ENCODE assay signal across 13 cellular contexts in genomic region chr6:151289399-151290007, GRCh38. TPM values are rescaled to one million over a fixed set of nuclear protein-coding genes. Genes with fewer than 3 reads are reported as not detected.
DNase-seq lines count a peak whose midpoint lies in the region; ATAC-seq, FAIRE-seq and TF ChIP-seq lines count a peak whose summit lies in the region.
"Had no signal": no experiment of that assay in that cellular context is flagged by ENCODE, and none has a peak within 500 bp of the region (broad histone marks: within the 10 kb centered on the region; RNA-seq: fewer than 3 reads in every experiment).

No MANE protein-coding gene starts in this region.

- 23% methylated on average over 2 of the region's 2 CpGs for WGBS in GM12878 (ENCODE audit: insufficient coverage, insufficient replicate concordance, low lambda C conversion rate, missing lambda C conversion rate)

- SMC1A ChIA-PET in GM12878 (lab: Charles Lee; ENCODE audit: uncharacterized antibody, unreplicated experiment) = interaction anchor here (0.6 to 1.0 kb wide), 2 partner anchors 61 to 275 kb away, joined by 3 read pairs; no protein-coding TSS in a partner anchor

- H3K27ac ChIP-seq in GM12878 (ENCODE audit: control insufficient read depth, insufficient read depth) (no peak overlapping the region), rectal smooth muscle tissue (ENCODE audit: low read depth, low read length) (peak overlapping the region; percentile 94)
- H3K27ac ChIP-seq: 22Rv1, lower lobe of right lung had no signal

- H3K36me3 ChIP-seq in GM12878 (ENCODE audit: control insufficient read depth in 2 of 2, insufficient read depth in 2 of 2, low read length in 1 of 2) = no peaks in the 10 kb centered on the region
- H3K36me3 ChIP-seq in rectal smooth muscle tissue (ENCODE audit: control insufficient read depth, insufficient read depth, low read length) = no peaks in the 10 kb centered on the region
- H3K36me3 ChIP-seq: lower lobe of right lung had no signal

- H3K4me1 ChIP-seq in GM12878 (ENCODE audit: control insufficient read depth, insufficient read depth, low read length) (peaks cover 6% of the 10 kb centered on the region; the same call in 1 of the 2 replicates), rectal smooth muscle tissue (ENCODE audit: control insufficient read depth, insufficient read depth, low read length) (peaks cover 60% of the 10 kb centered on the region)

- BruUV-seq in GM12878 (replicated peaks; lab: Mats Ljungman, UMichigan) = no TSS peak

- TF ChIP-seq RAD21 in GM12878 (IDR thresholded peaks at IDR 0.05; ENCODE audit: insufficient read depth, low read depth, low read length) = no peak

- H3K9me3 ChIP-seq in GM12878 (replicated peaks; ENCODE audit: control insufficient read depth, insufficient read depth, low read length) = no peaks in the 10 kb centered on the region; the same call in 2 of the 3 replicates
- H3K9me3 ChIP-seq: lower lobe of right lung had no signal

- H3K27me3 ChIP-seq in GM12878 (replicated peaks in 1 of 2; ENCODE audit: control insufficient read depth in 2 of 2, insufficient read depth in 2 of 2, low read length in 1 of 2) = peaks cover 2 to 3% of the 10 kb centered on the region in 2 experiments; a peak in 2 of 4 replicates
- H3K27me3 ChIP-seq in rectal smooth muscle tissue (ENCODE audit: control insufficient read depth, insufficient read depth, low read length) = no peaks in the 10 kb centered on the region

- RAD21 ChIA-PET in GM12878 (lab: Charles Lee; ENCODE audit: unreplicated experiment) = no interaction called here

- TF ChIP-seq CTCF in GM12878 (IDR thresholded peaks at IDR 0.05 in 2 of 3, conservative IDR thresholded peaks at IDR 0.05 in 1 of 3; ENCODE audit: control insufficient read depth in 2 of 3, extremely low read depth in 1 of 3, insufficient read depth in 1 of 3, low read depth in 3 of 3, low read length in 3 of 3) = no peak

- TF ChIP-seq EP300 in GM12878 (IDR thresholded peaks at IDR 0.05; ENCODE audit: borderline replicate concordance in 1 of 2, control insufficient read depth in 1 of 2, low read depth in 2 of 2, low read length in 2 of 2) = no peak

- H2AFZ ChIP-seq in GM12878 (ENCODE audit: control insufficient read depth, low read depth, low read length) = no peak overlapping the region

- intact Hi-C loops in GM12878 (cut with micrococcal nuclease; ENCODE audit: unreplicated experiment) = no loop called here

- H3K4me2 ChIP-seq in GM12878 (ENCODE audit: control insufficient read depth, insufficient read depth) = no peak overlapping the region

- peak; percentile 24 for DNase-seq in SIG-M5 treated with dmso at 0.1 percent for 504 hours (lab: John Stamatoyannopoulos, UW; ENCODE audit: unreplicated experiment)
- no peak for DNase-seq in SIG-M5 (lab: John Stamatoyannopoulos, UW)
- peak; percentile 94 for DNase-seq in MV-4-11 (lab: John Stamatoyannopoulos, UW)
- DNase-seq in GM12878 (ENCODE audit: low read depth, low spot score) = no peak
- DNase-seq in NCI-H446 treated with DMSO at 0.1 percent for 48 hours (lab: John Stamatoyannopoulos, UW) = no peak
- DNase-seq in occipital lobe (lab: John Stamatoyannopoulos, UW) = no peak
- DNase-seq in GDM1 (lab: John Stamatoyannopoulos, UW) = no peak
- DNase-seq: anterior cingulate cortex, dermis blood vessel endothelial cell, lower lobe of right lung, SHP77 had no signal

- no peak for TF ChIP-seq POLR2A in GM12878 (IDR thresholded peaks at IDR 0.05; ENCODE audit: low read depth, low read length)

- FAIRE-seq in GM12878 (lab: Jason Lieb, UNC) = no peak

- POLR2A ChIA-PET in GM12878 (lab: Charles Lee) = interaction anchor here (0.6 kb wide), 1 partner anchor 187 kb away, joined by 4 read pairs; no protein-coding TSS in a partner anchor

- in situ Hi-C loops in GM12878 (cut with MboI) = no loop called here

- no peaks in the 10 kb centered on the region for H3K79me2 ChIP-seq in GM12878 (ENCODE audit: control insufficient read depth, insufficient read depth, low read length)

- H3K4me3 ChIP-seq in GM12878 = no peak overlapping the region
- no peak overlapping the region for H3K4me3 ChIP-seq in rectal smooth muscle tissue (ENCODE audit: low read length)
- H3K4me3 ChIP-seq: lower lobe of right lung had no signal

- H3K9ac ChIP-seq in GM12878 (ENCODE audit: control insufficient read depth, insufficient read depth, low read length) (no peak overlapping the region), rectal smooth muscle tissue (ENCODE audit: low read length) (no peak overlapping the region)

- ATAC-seq in GM12878 = no peak
- ATAC-seq: lower lobe of right lung had no signal

- CTCF ChIA-PET in GM12878 (lab: Yijun Ruan, JAX) = interaction anchor here (0.9 to 1.1 kb wide), 2 partner anchors 35 to 123 kb away, joined by 3 to 5 read pairs; no protein-coding TSS in a partner anchor

- no peaks in the 10 kb centered on the region; the same call in 1 of the 2 replicates for H4K20me1 ChIP-seq in GM12878 (ENCODE audit: control insufficient read depth, insufficient read depth)

TF ChIP-seq in GM12878, 131 proteins besides CTCF, POLR2A, EP300 and RAD21:
- peak; percentile 64 for TF ChIP-seq RUNX3 (IDR thresholded peaks at IDR 0.05; ENCODE audit: low read length)
- TF ChIP-seq NFIC (IDR thresholded peaks at IDR 0.05; ENCODE audit: low read depth, low read length) = no peak

RNA-seq across cellular contexts. Expression of gene AKAP12, which starts 49.7 kb away (rescaled TPM):
- 0.15 and 0.44 TPM in 2 replicates for total RNA-seq in GM12878 (2013; cell fraction: nucleolus; rRNA removed)
- total RNA-seq in GM12878 (2014; rRNA removed) (under 0.01 TPM in 1 of 2 replicates, not detected in the other), GM12878 (2014; rRNA removed; fragmentation: Illumina TruSeq; extraction: Trizol) (not detected in 2 replicates), GM12878 (2021) (0.35 and 0.72 TPM in 2 replicates), occipital lobe (42.9 TPM)
- not detected for polyA plus RNA-seq in GM12878 (2011; ENCODE audit: low read depth)
- polyA plus RNA-seq in GM12878 (2011; rRNA removed) (0.01 TPM in 2 replicates), GM12878 (2014; fragmentation: Illumina TruSeq; extraction: Trizol) (0.01 TPM in 1 of 2 replicates, not detected in the other), GM12878 (2014; fragmentation: Nextera tagmentation; extraction: Ambion mirVana) (under 1 TPM in 1 of 2 experiments, not detected in 1; under 0.01 TPM), GM12878 (2014; rRNA removed) (not detected in 2 replicates), GM12878 (2016; fragmentation: Nextera tagmentation; extraction: Ambion mirVana) (under 1 TPM; 0.10 to 0.11 TPM)
- polyA plus RNA-seq in GM12878 (2011; cell fraction: cytosol; rRNA removed) = 0.01 and 0.02 TPM in 2 replicates
- polyA plus RNA-seq in GM12878 (2011; cell fraction: nucleus; rRNA removed) = 0.09 TPM in 2 replicates
- 0.04 and 0.11 TPM in 2 replicates for polyA plus RNA-seq in GM12878 (2012)
- not detected in 2 replicates for polyA minus RNA-seq in GM12878 (2011; rRNA and poly(A)+ RNA removed)
- polyA minus RNA-seq in GM12878 (2011; cell fraction: cytosol; rRNA and poly(A)+ RNA removed) = not detected in 2 replicates
- polyA minus RNA-seq in GM12878 (2011; cell fraction: nucleus; rRNA and poly(A)+ RNA removed) = not detected in 2 replicates

Comparison
In these comparisons a context has a peak if more than half of its experiments do, and no peak if none do; other contexts are left out.
1. DNase-seq: peak in SIG-M5 treated with dmso at 0.1 percent for 504 hours (single experiment) and MV-4-11 (single experiment); none in SIG-M5 (single experiment), GM12878 (single experiment), NCI-H446 treated with DMSO at 0.1 percent for 48 hours (single experiment), occipital lobe (single experiment) and GDM1 (single experiment).
2. RNA of gene AKAP12, which starts 49.7 kb away (total RNA-seq): 42.9 TPM in occipital lobe (single experiment); under 0.01 to 0.72 TPM in GM12878; every median in the first group is over 10 times any median in the second.